32 cellular contexts compared by ENCODE assay signal in the genomic region with DNA sequence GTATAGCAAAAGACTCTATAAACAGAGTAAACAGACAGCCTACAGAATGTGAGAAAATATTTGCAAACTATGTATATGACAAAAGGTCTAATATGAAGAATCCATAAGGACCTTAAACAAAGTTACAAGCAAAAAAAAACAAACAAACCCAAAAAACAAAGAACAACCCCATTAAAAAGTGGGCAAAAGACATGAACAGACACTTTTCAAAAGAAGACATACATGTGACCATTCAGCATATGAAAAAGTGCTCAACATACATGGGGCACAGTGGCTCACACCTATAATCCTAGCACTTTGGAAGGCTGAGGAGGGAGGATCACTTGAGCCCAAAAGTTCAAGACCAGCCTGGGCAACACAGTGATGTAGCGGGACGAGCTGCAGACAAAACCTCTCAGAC. TPM values are rescaled to one million over a fixed set of nuclear protein-coding genes. Genes with fewer than 3 reads are reported as not detected.
"Had no signal": no experiment of that assay in that cellular context is flagged by ENCODE, and none has a peak within 500 bp of the region (broad histone marks: within the 10 kb centered on the region; RNA-seq: fewer than 3 reads in every experiment).

No MANE protein-coding gene starts in this region.

- H3K4me3 Mint-ChIP-seq: activated CD4-positive, alpha-beta T cell treated with anti-CD3 and anti-CD28 coated beads for 36 hours; activated CD8-positive, alpha-beta memory T cell treated with anti-CD3 and anti-CD28 coated beads, Interleukin-2, amount 10 ng/mL, durations not matched to agents 7 days and 5 days; activated CD8-positive, alpha-beta T cell treated with anti-CD3 and anti-CD28 coated beads, Interleukin-2, amount 10 ng/mL, durations not matched to agents 7 days and 5 days; activated naive CD4-positive, alpha-beta T cell treated with anti-CD3 and anti-CD28 coated beads, Interleukin-2, amount 50 U/mL, for 24 hours; activated naive CD8-positive, alpha-beta T cell treated with anti-CD3 and anti-CD28 coated beads, Interleukin-2, amount 50 U/mL, for 24 hours; dendritic cell treated with granulocyte-macrophage colony-stimulating factor and Interleukin-4, amounts not matched to agents 40 ng/mL and 50 ng/mL, for 4 days; endodermal cell; mesothelial cell of epicardium; naive thymus-derived CD4-positive, alpha-beta T cell had no signal

- H3K27ac Mint-ChIP-seq: activated CD4-positive, alpha-beta T cell treated with anti-CD3 and anti-CD28 coated beads for 36 hours; activated CD8-positive, alpha-beta memory T cell treated with anti-CD3 and anti-CD28 coated beads, Interleukin-2, amount 10 ng/mL, durations not matched to agents 7 days and 5 days; activated CD8-positive, alpha-beta T cell treated with anti-CD3 and anti-CD28 coated beads, Interleukin-2, amount 10 ng/mL, durations not matched to agents 7 days and 5 days; activated naive CD4-positive, alpha-beta T cell treated with anti-CD3 and anti-CD28 coated beads, Interleukin-2, amount 50 U/mL, for 24 hours; activated naive CD8-positive, alpha-beta T cell treated with anti-CD3 and anti-CD28 coated beads, Interleukin-2, amount 50 U/mL, for 24 hours; activated T-helper 2 cell treated with anti-CD3 and anti-CD28 coated beads, Interferon-gamma antibody, Interleukin-2, Interleukin-4, amounts not matched to agents 10 μg/mL and 5 μg/mL and 100 μg/mL, durations not matched to agents 14 hours and 24 hours and 36 hours; dendritic cell treated with granulocyte-macrophage colony-stimulating factor and Interleukin-4, amounts not matched to agents 40 ng/mL and 50 ng/mL, for 4 days; endodermal cell; mesothelial cell of epicardium; naive thymus-derived CD4-positive, alpha-beta T cell; progenitor cell of endocrine pancreas had no signal

- H3K4me3 ChIP-seq: ovary, right lobe of liver, stomach, thyroid gland, upper lobe of right lung had no signal

- H3K27ac ChIP-seq: ovary, right lobe of liver, stomach, thyroid gland, upper lobe of right lung had no signal

- H3K9me3 ChIP-seq: ovary, right lobe of liver, stomach, thyroid gland, upper lobe of right lung had no signal

- H3K4me1 Mint-ChIP-seq: activated CD4-positive, alpha-beta T cell treated with anti-CD3 and anti-CD28 coated beads for 36 hours; activated CD8-positive, alpha-beta memory T cell treated with anti-CD3 and anti-CD28 coated beads, Interleukin-2, amount 10 ng/mL, durations not matched to agents 7 days and 5 days; activated naive CD4-positive, alpha-beta T cell treated with anti-CD3 and anti-CD28 coated beads, Interleukin-2, amount 50 U/mL, for 24 hours; mesothelial cell of epicardium had no signal

- H3K4me1 ChIP-seq: right lobe of liver, stomach, thyroid gland, upper lobe of right lung had no signal

- H3K36me3 ChIP-seq: ovary, right lobe of liver, stomach, thyroid gland, upper lobe of right lung had no signal

- H3K36me3 Mint-ChIP-seq: activated CD8-positive, alpha-beta memory T cell treated with anti-CD3 and anti-CD28 coated beads, Interleukin-2, amount 10 ng/mL, durations not matched to agents 7 days and 5 days; activated naive CD4-positive, alpha-beta T cell treated with anti-CD3 and anti-CD28 coated beads, Interleukin-2, amount 50 U/mL, for 24 hours; mesothelial cell of epicardium; naive thymus-derived CD4-positive, alpha-beta T cell had no signal

- H3K9me3 Mint-ChIP-seq: dendritic cell treated with granulocyte-macrophage colony-stimulating factor and Interleukin-4, amounts not matched to agents 40 ng/mL and 50 ng/mL, for 4 days had no signal

- DNase-seq: activated CD4-positive, alpha-beta T cell treated with anti-CD3 and anti-CD28 coated beads for 36 hours; activated CD4-positive, CD25-positive, alpha-beta regulatory T cell; activated CD8-positive, alpha-beta memory T cell treated with anti-CD3 and anti-CD28 coated beads, Interleukin-2, amount 10 ng/mL, durations not matched to agents 7 days and 5 days; activated CD8-positive, alpha-beta T cell treated with anti-CD3 and anti-CD28 coated beads, Interleukin-2, amount 10 ng/mL, durations not matched to agents 7 days and 5 days; activated naive CD8-positive, alpha-beta T cell treated with anti-CD3 and anti-CD28 coated beads, Interleukin-2, amount 50 U/mL, for 24 hours; activated T-cell treated with anti-CD3 and anti-CD28 coated beads, Interleukin-2, amount 50 U/mL, for 48 hours; amygdala; caudate nucleus; endodermal cell; foreskin fibroblast; head of caudate nucleus; hippocampal formation; left cardiac atrium; mammary epithelial cell; naive thymus-derived CD4-positive, alpha-beta T cell; ovary; right lobe of liver; stimulated activated CD4-positive, alpha-beta T cell treated with anti-CD3 and anti-CD28 coated beads, Interleukin-4, amount 100 ng/mL, for 1 hour; stomach; thyroid gland; upper lobe of right lung had no signal

- ATAC-seq: activated CD4-positive, alpha-beta T cell treated with anti-CD3 and anti-CD28 coated beads for 36 hours; activated CD8-positive, alpha-beta memory T cell treated with anti-CD3 and anti-CD28 coated beads, Interleukin-2, amount 10 ng/mL, durations not matched to agents 7 days and 5 days; activated CD8-positive, alpha-beta T cell treated with anti-CD3 and anti-CD28 coated beads, Interleukin-2, amount 10 ng/mL, durations not matched to agents 7 days and 5 days; activated naive CD8-positive, alpha-beta T cell treated with anti-CD3 and anti-CD28 coated beads, Interleukin-2, amount 50 U/mL, for 24 hours; esophagus mucosa; left cardiac atrium; naive thymus-derived CD4-positive, alpha-beta T cell; right lobe of liver; upper lobe of right lung had no signal

- H3K27me3 ChIP-seq: ovary, right lobe of liver, stomach, thyroid gland, upper lobe of right lung had no signal

- H3K27me3 Mint-ChIP-seq: activated CD8-positive, alpha-beta memory T cell treated with anti-CD3 and anti-CD28 coated beads, Interleukin-2, amount 10 ng/mL, durations not matched to agents 7 days and 5 days; activated naive CD4-positive, alpha-beta T cell treated with anti-CD3 and anti-CD28 coated beads, Interleukin-2, amount 50 U/mL, for 24 hours; activated naive CD8-positive, alpha-beta T cell treated with anti-CD3 and anti-CD28 coated beads, Interleukin-2, amount 50 U/mL, for 24 hours; progenitor cell of endocrine pancreas had no signal

RNA-seq across cellular contexts. Expression of gene OR2B11, which starts 17.9 kb away (rescaled TPM):
- total RNA-seq: activated CD4-positive, alpha-beta T cell treated with anti-CD3 and anti-CD28 coated beads for 36 hours; activated CD8-positive, alpha-beta memory T cell treated with anti-CD3 and anti-CD28 coated beads, Interleukin-2, amount 10 ng/mL, durations not matched to agents 7 days and 5 days; activated CD8-positive, alpha-beta T cell treated with anti-CD3 and anti-CD28 coated beads, Interleukin-2, amount 10 ng/mL, durations not matched to agents 7 days and 5 days; activated T-helper 2 cell treated with anti-CD3 and anti-CD28 coated beads, Interferon-gamma antibody, Interleukin-2, Interleukin-4, amounts not matched to agents 10 μg/mL and 5 μg/mL and 100 μg/mL, durations not matched to agents 14 hours and 24 hours and 36 hours; endodermal cell; esophagus mucosa; left cardiac atrium; liver; mammary epithelial cell; mesothelial cell of epicardium; naive thymus-derived CD4-positive, alpha-beta T cell; ovary; progenitor cell of endocrine pancreas; renal cortical epithelial cell; right lobe of liver; skeletal muscle tissue; stomach; thyroid gland; upper lobe of right lung had no signal
- polyA plus RNA-seq: keratinocyte, liver, mammary epithelial cell, neural cell, ovary, stomach had no signal

RNA-seq across cellular contexts. Expression of gene NLRP3, which starts 59.8 kb away (rescaled TPM):
- total RNA-seq: progenitor cell of endocrine pancreas had no signal
